ENCODE assay signal across 13 cellular contexts in genomic region chr15:37877851-37878577, GRCh38. TPM values are rescaled to one million over a fixed set of nuclear protein-coding genes. Genes with fewer than 3 reads are reported as not detected.
DNase-seq lines count a peak whose midpoint lies in the region; ATAC-seq, FAIRE-seq and TF ChIP-seq lines count a peak whose summit lies in the region.
"Had no signal": no experiment of that assay in that cellular context is flagged by ENCODE, and none has a peak within 500 bp of the region (broad histone marks: within the 10 kb centered on the region; RNA-seq: fewer than 3 reads in every experiment).

No MANE protein-coding gene starts in this region.

- no peak overlapping the region for H2AFZ ChIP-seq in fibroblast of lung (ENCODE audit: low read length)

- no peak overlapping the region for H3K9ac ChIP-seq in fibroblast of lung (ENCODE audit: insufficient read depth, low read length)

- peak overlapping the region; percentile 68 for H3K4me2 ChIP-seq in fibroblast of lung (ENCODE audit: extremely low read depth, insufficient read depth, low read length)

- H3K9me3 ChIP-seq in fibroblast of lung (ENCODE audit: control insufficient read depth, insufficient read depth, low read depth, low read length) = no peaks in the 10 kb centered on the region
- H3K9me3 ChIP-seq: psoas muscle had no signal

- no peak for DNase-seq in H54 (ENCODE audit: insufficient read length, low spot score)
- peak; percentile 28 for DNase-seq in RWPE1 (ENCODE audit: low spot score)
- DNase-seq in fibroblast of lung (ENCODE audit: low read depth in 2 of 2) = peak; percentile 88 to 92
- peak; percentile 65 for DNase-seq in skeletal muscle cell (ENCODE audit: low read depth)
- no peak for DNase-seq in stimulated activated naive CD4-positive, alpha-beta T cell (lab: John Stamatoyannopoulos, UW)
- DNase-seq in HEK293T (ENCODE audit: extremely low spot score) = no peak
- DNase-seq: activated CD4-positive, alpha-beta T cell treated with anti-CD3 and anti-CD28 coated beads, Interleukin-2, amount 50 U/mL, for 48 hours; NCI-H2107; psoas muscle; stimulated activated CD4-positive, alpha-beta T cell treated with anti-CD3 and anti-CD28 coated beads, Interleukin-4, amount 100 ng/mL, for 24 hours had no signal

- TF ChIP-seq POLR2A in H54 (IDR thresholded peaks at IDR 0.05; ENCODE audit: low read depth, low read length) = no peak

- POLR2A ChIA-PET in RWPE1 (lab: Yijun Ruan, JAX; ENCODE audit: low non-redundant PET) (no interaction called here), HEK293T (lab: Yijun Ruan, JAX) (no interaction called here)

- CTCF ChIA-PET in RWPE1 (lab: Yijun Ruan, JAX) = interaction anchor here (0.6 to 0.8 kb wide), 2 partner anchors 35 to 210 kb away, joined by 3 to 4 read pairs; no protein-coding TSS in a partner anchor
- CTCF ChIA-PET in HEK293T (lab: Yijun Ruan, JAX) = interaction anchor here (0.6 kb wide), 1 partner anchor 484 kb away, joined by 4 read pairs; no protein-coding TSS in a partner anchor

- FAIRE-seq in H54 (lab: Jason Lieb, UNC) = peak; percentile 38
- FAIRE-seq: D721Med, GM18507 had no signal

- ATAC-seq in HG02588 (IDR thresholded peaks at IDR 0.05; ENCODE audit: unreplicated experiment) = no peak
- ATAC-seq: psoas muscle had no signal

- H4K20me1 ChIP-seq in fibroblast of lung (ENCODE audit: control insufficient read depth, extremely low read depth, insufficient read depth, low read length) = no peaks in the 10 kb centered on the region

- no peaks in the 10 kb centered on the region for H3K36me3 ChIP-seq in fibroblast of lung (ENCODE audit: control insufficient read depth, insufficient read depth, low read length)

- H3K27ac ChIP-seq in RWPE1 (no peak overlapping the region), fibroblast of lung (ENCODE audit: insufficient read depth, low read length) (no peak overlapping the region)
- H3K27ac ChIP-seq: psoas muscle had no signal

- peaks cover 12% of the 10 kb centered on the region for H3K4me1 ChIP-seq in fibroblast of lung (ENCODE audit: control insufficient read depth, extremely low read depth, insufficient read depth, low read length)
- H3K4me1 ChIP-seq: psoas muscle had no signal

- no peak for TF ChIP-seq CTCF in RWPE1 (conservative IDR thresholded peaks at IDR 0.05; ENCODE audit: low read depth)
- TF ChIP-seq CTCF in fibroblast of lung (conservative IDR thresholded peaks at IDR 0.05 in 1 of 2, IDR thresholded peaks at IDR 0.05 in 1 of 2; ENCODE audit: low read depth in 1 of 2, low read length in 2 of 2) = no peak

- H3K79me2 ChIP-seq in fibroblast of lung (ENCODE audit: control insufficient read depth, insufficient read depth, low read length) = no peaks in the 10 kb centered on the region

- H3K4me3 ChIP-seq in fibroblast of lung (replicated peaks in 1 of 4; ENCODE audit: control extremely low read depth in 1 of 4, insufficient read depth in 1 of 4, low read depth in 3 of 4, low read length in 4 of 4) (no peak overlapping the region), skeletal muscle cell (ENCODE audit: low read depth, low read length) (no peak overlapping the region)
- H3K4me3 ChIP-seq: psoas muscle had no signal

- H3K27me3 ChIP-seq in fibroblast of lung (ENCODE audit: control insufficient read depth, insufficient read depth, low read length) = no peaks in the 10 kb centered on the region

TF ChIP-seq in HEK293T, 16 proteins besides CTCF, POLR2A, EP300 and RAD21:
- TF ChIP-seq ELF4 (IDR thresholded peaks at IDR 0.05) = no peak
- TF ChIP-seq LEF1 (IDR thresholded peaks at IDR 0.05; ENCODE audit: borderline replicate concordance) = no peak

RNA-seq across cellular contexts. Expression of gene TMCO5A, which starts 56.4 kb away (rescaled TPM):
- total RNA-seq in fibroblast of lung = not detected in 2 replicates
- polyA plus RNA-seq in fibroblast of lung = not detected in 2 replicates
- not detected in 2 replicates for polyA plus RNA-seq in fibroblast of lung (2012)
- not detected in 2 replicates for polyA minus RNA-seq in fibroblast of lung (ENCODE audit: low replicate concordance)
- total RNA-seq: psoas muscle had no signal
- polyA plus RNA-seq: psoas muscle had no signal

Comparison
In these comparisons a context has a peak if more than half of its experiments do, and no peak if none do; other contexts are left out.
1. DNase-seq: peak in RWPE1 (single experiment), fibroblast of lung (2 of 2) and skeletal muscle cell (single experiment); none in H54 (single experiment), stimulated activated naive CD4-positive, alpha-beta T cell (0 of 6) and HEK293T (single experiment).